In the genomic region with DNA sequence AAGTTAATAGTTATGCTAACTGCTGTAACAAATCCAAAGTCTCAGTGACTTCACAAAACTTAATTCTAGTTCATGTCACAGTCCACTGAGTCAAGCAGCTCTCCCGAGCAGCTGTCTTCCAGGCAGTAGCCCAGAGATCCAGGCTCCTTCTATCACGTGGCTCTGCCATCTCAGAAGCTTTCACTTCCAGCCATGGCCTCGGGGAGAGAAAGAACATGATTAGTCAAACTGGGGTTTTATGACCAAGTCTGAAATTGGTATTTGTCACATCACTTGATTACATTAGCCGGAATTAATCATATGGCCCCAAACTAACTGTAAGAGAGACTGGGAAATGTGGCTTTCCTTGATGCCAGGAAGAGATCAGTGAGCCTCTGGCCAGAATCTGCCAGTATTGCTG, we compare ENCODE assay signal across 16 cellular contexts.
DNase-seq lines count a peak whose midpoint lies in the region; ATAC-seq and TF ChIP-seq lines count a peak whose summit lies in the region.
"Had no signal": no experiment of that assay in that cellular context is flagged by ENCODE, and none has a peak within 500 bp of the region (broad histone marks: within the 10 kb centered on the region; RNA-seq: fewer than 3 reads in every experiment).

No MANE protein-coding gene starts in this region.

- TF ChIP-seq CTCF in mammary epithelial cell (conservative IDR thresholded peaks at IDR 0.05 in 1 of 2, IDR thresholded peaks at IDR 0.05 in 1 of 2; ENCODE audit: extremely low read depth in 1 of 2, insufficient read depth in 1 of 2, low read depth in 1 of 2, low read length in 2 of 2), result no peak
- no peak for TF ChIP-seq CTCF in osteoblast (IDR thresholded peaks at IDR 0.05; ENCODE audit: extremely low read depth, low read depth, low read length)

- H3K9me3 ChIP-seq in mammary epithelial cell (replicated peaks; ENCODE audit: insufficient read depth, low read length) (no peaks in the 10 kb centered on the region), osteoblast (ENCODE audit: low read depth, low read length) (no peaks in the 10 kb centered on the region)
- H3K9me3 ChIP-seq: lower lobe of right lung, ovary, upper lobe of right lung had no signal

- ATAC-seq in HG02973 (IDR thresholded peaks at IDR 0.05; ENCODE audit: unreplicated experiment) (peak; percentile 54), GM19351 (IDR thresholded peaks at IDR 0.05; ENCODE audit: unreplicated experiment) (no peak)
- ATAC-seq: lower lobe of right lung, upper lobe of right lung had no signal

- H3K27me3 ChIP-seq in mammary epithelial cell (ENCODE audit: insufficient read depth, low read length) (no peaks in the 10 kb centered on the region), osteoblast (ENCODE audit: insufficient read depth, low read length) (no peaks in the 10 kb centered on the region)
- H3K27me3 ChIP-seq: cardiac muscle cell, ovary, upper lobe of right lung had no signal

- H3K36me3 ChIP-seq in mammary epithelial cell (ENCODE audit: insufficient read depth, low read length) (no peaks in the 10 kb centered on the region), osteoblast (ENCODE audit: insufficient read depth, low read length) (no peaks in the 10 kb centered on the region)
- H3K36me3 ChIP-seq: cardiac muscle cell, lower lobe of right lung, ovary, upper lobe of right lung had no signal

- H3K4me3 Mint-ChIP-seq in activated T-cell treated with anti-CD3 and anti-CD28 coated beads, Interleukin-2, amount 50 U/mL, for 24 hours, result no peak overlapping the region

- 44% methylated on average over 4 of the region's 4 CpGs for WGBS in mammary epithelial cell (ENCODE audit: low coverage, missing lambda C conversion rate)

- no peaks in the 10 kb centered on the region for H3K4me1 ChIP-seq in mammary epithelial cell (ENCODE audit: insufficient read depth, low read length)
- H3K4me1 ChIP-seq in osteoblast (ENCODE audit: insufficient read depth, low read length), result no peaks in the 10 kb centered on the region
- H3K4me1 ChIP-seq: lower lobe of right lung, upper lobe of right lung had no signal

- H3K27ac ChIP-seq in mammary epithelial cell (ENCODE audit: insufficient read depth, low read depth, low read length) (no peak overlapping the region), osteoblast (ENCODE audit: low read depth, low read length) (no peak overlapping the region)
- H3K27ac ChIP-seq: cardiac muscle cell, hepatocyte, lower lobe of right lung, ovary, upper lobe of right lung had no signal

- CTCF ChIA-PET in mammary epithelial cell (lab: Charles Lee; ENCODE audit: low non-redundant PET), result interaction anchor here (0.5 kb wide), 1 partner anchor 1248 kb away, joined by 6 read pairs; no protein-coding TSS in a partner anchor

- H3K4me2 ChIP-seq in mammary epithelial cell (ENCODE audit: insufficient read depth, low read depth, low read length), result no peak overlapping the region
- H3K4me2 ChIP-seq in osteoblast (ENCODE audit: insufficient read depth, low read length), result no peak overlapping the region
- H3K4me2 ChIP-seq: hepatocyte had no signal

- intact Hi-C loops in mammary epithelial cell (cut with micrococcal nuclease), result no loop called here
- intact Hi-C loops in cardiac septum (cut with DNase I), result no loop called here

- in situ Hi-C loops in mammary epithelial cell (cut with MboI; ENCODE audit: low sequenced_read_pairs in 2 of 2), result no loop called here

- no peaks in the 10 kb centered on the region for H3K36me3 Mint-ChIP-seq in activated T-cell treated with anti-CD3 and anti-CD28 coated beads, Interleukin-2, amount 50 U/mL, for 24 hours (ENCODE audit: low read depth)

- peaks cover 13% of the 10 kb centered on the region for H3K4me1 Mint-ChIP-seq in activated T-cell treated with anti-CD3 and anti-CD28 coated beads, Interleukin-2, amount 50 U/mL, for 24 hours (ENCODE audit: low read depth)

- BruUV-seq in mammary epithelial cell (replicated peaks; lab: Mats Ljungman, UMichigan), result no TSS peak

- dilution Hi-C loops in mammary epithelial cell (cut with HindIII; ENCODE audit: low sequenced_read_pairs), result no loop called here

- H3K9me3 Mint-ChIP-seq in activated T-cell treated with anti-CD3 and anti-CD28 coated beads, Interleukin-2, amount 50 U/mL, for 24 hours, result no peaks in the 10 kb centered on the region

- H3K4me3 ChIP-seq in mammary epithelial cell (replicated peaks in 1 of 3; ENCODE audit: insufficient read depth in 1 of 3, low read depth in 2 of 3, low read length in 3 of 3) (no peak overlapping the region), osteoblast (ENCODE audit: insufficient read depth, low read length) (no peak overlapping the region)
- H3K4me3 ChIP-seq: cardiac muscle cell, hepatocyte, lower lobe of right lung, ovary, upper lobe of right lung had no signal

- H3K27ac Mint-ChIP-seq in activated T-cell treated with anti-CD3 and anti-CD28 coated beads, Interleukin-2, amount 50 U/mL, for 24 hours, result peak overlapping the region; percentile 76

- H3K79me2 ChIP-seq in mammary epithelial cell (ENCODE audit: insufficient read depth, low read length) (no peaks in the 10 kb centered on the region), osteoblast (ENCODE audit: insufficient read depth, low read length) (no peaks in the 10 kb centered on the region)
- H3K79me2 ChIP-seq: hepatocyte had no signal

- no peak overlapping the region for H3K9ac ChIP-seq in mammary epithelial cell (ENCODE audit: insufficient read depth, low read length)

- H3K27me3 Mint-ChIP-seq in activated T-cell treated with anti-CD3 and anti-CD28 coated beads, Interleukin-2, amount 50 U/mL, for 24 hours, result peaks cover 3% of the 10 kb centered on the region

- no peak for DNase-seq in activated T-cell treated with anti-CD3 and anti-CD28 coated beads, Interleukin-2, amount 50 U/mL, for 24 hours
- no peak for DNase-seq in activated T-cell treated with anti-CD3 and anti-CD28 coated beads, Interleukin-2, amount 50 U/mL, for 1 hour
- DNase-seq in mammary epithelial cell (peak; percentile 52), osteoblast (ENCODE audit: insufficient read length, low spot score, missing footprints) (peak; percentile 79), ureter (ENCODE audit: low spot score) (no peak), cardiac septum (ENCODE audit: low spot score) (no peak)
- DNase-seq: activated gamma-delta T cell, DMS 273 treated with DMSO at 0.1 percent for 48 hours, lower lobe of right lung, MM.1S, ovary, upper lobe of right lung had no signal

- H4K20me1 ChIP-seq in mammary epithelial cell (ENCODE audit: insufficient read depth, low read length), result no peaks in the 10 kb centered on the region
- no peaks in the 10 kb centered on the region for H4K20me1 ChIP-seq in osteoblast (ENCODE audit: insufficient read depth, low read length)

- no peak overlapping the region for H2AFZ ChIP-seq in mammary epithelial cell (ENCODE audit: low read depth, low read length)
- no peak overlapping the region for H2AFZ ChIP-seq in osteoblast (ENCODE audit: low read length)
- H2AFZ ChIP-seq: hepatocyte had no signal

Comparison
In these comparisons a context has a peak if more than half of its experiments do, and no peak if none do; other contexts are left out.
1. DNase-seq: peak in mammary epithelial cell (single experiment) and osteoblast (single experiment); none in activated T-cell treated with anti-CD3 and anti-CD28 coated beads, Interleukin-2, amount 50 U/mL, for 24 hours (single experiment), activated T-cell treated with anti-CD3 and anti-CD28 coated beads, Interleukin-2, amount 50 U/mL, for 1 hour (single experiment), ureter (single experiment) and cardiac septum (single experiment).